Comparison of ENCODE assay signal across 1 cellular context in genomic region chr5:181160144-181160754, GRCh38.
A peak's percentile ranks its signal among the peaks of the same experiment; 100 is the strongest.
TF ChIP-seq lines count a peak whose summit lies in the region.

No MANE protein-coding gene starts in this region.

TF ChIP-seq in K562, 482 proteins besides CTCF, POLR2A, EP300 and RAD21 (continued from another document and continues in another):
- TF ChIP-seq, protein P1, sequence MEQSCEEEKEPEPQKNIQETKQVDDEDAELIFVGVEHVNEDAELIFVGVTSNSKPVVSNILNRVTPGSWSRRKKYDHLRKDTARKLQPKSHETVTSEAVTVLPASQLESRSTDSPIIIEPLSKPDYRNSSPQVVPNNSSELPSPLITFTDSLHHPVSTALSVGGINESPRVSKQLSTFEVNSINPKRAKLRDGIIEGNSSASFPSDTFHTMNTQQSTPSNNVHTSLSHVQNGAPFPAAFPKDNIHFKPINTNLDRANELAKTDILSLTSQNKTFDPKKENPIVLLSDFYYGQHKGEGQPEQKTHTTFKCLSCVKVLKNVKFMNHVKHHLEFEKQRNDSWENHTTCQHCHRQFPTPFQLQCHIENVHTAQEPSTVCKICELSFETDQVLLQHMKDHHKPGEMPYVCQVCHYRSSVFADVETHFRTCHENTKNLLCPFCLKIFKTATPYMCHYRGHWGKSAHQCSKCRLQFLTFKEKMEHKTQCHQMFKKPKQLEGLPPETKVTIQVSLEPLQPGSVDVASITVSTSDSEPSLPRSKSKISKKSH (CRISPR knock-in tag; IDR thresholded peaks at IDR 0.05): no peak
- TF ChIP-seq JUNB (CRISPR knock-in tag; conservative IDR thresholded peaks at IDR 0.05) (no peak), FOXJ2 (tag; IDR thresholded peaks at IDR 0.05) (no peak), PHF20 (IDR thresholded peaks at IDR 0.05; ENCODE audit: partially characterized antibody) (no peak), NFIX (CRISPR knock-in tag; IDR thresholded peaks at IDR 0.05; ENCODE audit: low read depth) (no peak), RHOXF2B (CRISPR knock-in tag; conservative IDR thresholded peaks at IDR 0.05) (no peak), ETV6 (IDR thresholded peaks at IDR 0.05; ENCODE audit: borderline replicate concordance in 1 of 2, low read depth in 2 of 2, low read length in 1 of 2) (no peak), ETV6 (CRISPR knock-in tag; IDR thresholded peaks at IDR 0.05; ENCODE audit: borderline replicate concordance) (no peak), ZFP36 (IDR thresholded peaks at IDR 0.05; ENCODE audit: low read depth, low read length, partially characterized antibody) (no peak), HOMEZ (CRISPR knock-in tag; IDR thresholded peaks at IDR 0.05) (no peak), BRD9 (IDR thresholded peaks at IDR 0.05; ENCODE audit: low read depth, partially characterized antibody) (peak; percentile 60), JUND (IDR thresholded peaks at IDR 0.05; ENCODE audit: borderline replicate concordance, low read depth, low read length) (peak; percentile 55; the same call in 1 of the 2 replicates), JUND (tag; IDR thresholded peaks at IDR 0.05; ENCODE audit: borderline replicate concordance, low read depth, low read length) (no peak; the same call in 2 of the 3 replicates), ZNF764 (CRISPR knock-in tag; IDR thresholded peaks at IDR 0.05; ENCODE audit: low read depth) (no peak), KLF1 (tag; IDR thresholded peaks at IDR 0.05) (no peak), PBX2 (CRISPR knock-in tag; IDR thresholded peaks at IDR 0.05; ENCODE audit: low read depth) (no peak), PBX2 (tag; conservative IDR thresholded peaks at IDR 0.05; ENCODE audit: low read depth) (no peak), CEBPB (tag; IDR thresholded peaks at IDR 0.05) (no peak), U2AF1 (optimal IDR thresholded peaks at IDR 0.05; ENCODE audit: low read depth, low read length) (no peak), DLX4 (CRISPR knock-in tag; IDR thresholded peaks at IDR 0.05) (no peak), GMEB1 (CRISPR knock-in tag; IDR thresholded peaks at IDR 0.05) (no peak), PHF21A (IDR thresholded peaks at IDR 0.05; ENCODE audit: borderline replicate concordance, low read depth) (no peak), CGGBP1 (CRISPR knock-in tag; IDR thresholded peaks at IDR 0.05) (no peak), SREBF2 (CRISPR knock-in tag; IDR thresholded peaks at IDR 0.05) (no peak), GTF3C2 (IDR thresholded peaks at IDR 0.05; ENCODE audit: borderline replicate concordance, extremely low read depth, insufficient read length) (no peak), ARNT (IDR thresholded peaks at IDR 0.05) (no peak), ZNF41 (CRISPR knock-in tag; conservative IDR thresholded peaks at IDR 0.05) (no peak), ZNF174 (CRISPR knock-in tag; IDR thresholded peaks at IDR 0.05) (no peak), HCFC1 (IDR thresholded peaks at IDR 0.05; ENCODE audit: low read depth, low read length) (no peak), ZNF239 (CRISPR knock-in tag; IDR thresholded peaks at IDR 0.05) (no peak), POLR2G (IDR thresholded peaks at IDR 0.05; ENCODE audit: low read depth, low read length) (peak; percentile 74), HNRNPUL1 (IDR thresholded peaks at IDR 0.05; ENCODE audit: low read length) (no peak), KDM1A (IDR thresholded peaks at IDR 0.05) (no peak), POU5F1 (IDR thresholded peaks at IDR 0.05; ENCODE audit: borderline replicate concordance, low read depth, low read length, partially characterized antibody) (no peak), SAFB2 (IDR thresholded peaks at IDR 0.05; ENCODE audit: borderline replicate concordance, low read depth, low read length, severe bottlenecking) (no peak), NFXL1 (CRISPR knock-in tag; IDR thresholded peaks at IDR 0.05) (no peak), ZNF316 (IDR thresholded peaks at IDR 0.05) (no peak)
- TF ChIP-seq, protein P2, sequence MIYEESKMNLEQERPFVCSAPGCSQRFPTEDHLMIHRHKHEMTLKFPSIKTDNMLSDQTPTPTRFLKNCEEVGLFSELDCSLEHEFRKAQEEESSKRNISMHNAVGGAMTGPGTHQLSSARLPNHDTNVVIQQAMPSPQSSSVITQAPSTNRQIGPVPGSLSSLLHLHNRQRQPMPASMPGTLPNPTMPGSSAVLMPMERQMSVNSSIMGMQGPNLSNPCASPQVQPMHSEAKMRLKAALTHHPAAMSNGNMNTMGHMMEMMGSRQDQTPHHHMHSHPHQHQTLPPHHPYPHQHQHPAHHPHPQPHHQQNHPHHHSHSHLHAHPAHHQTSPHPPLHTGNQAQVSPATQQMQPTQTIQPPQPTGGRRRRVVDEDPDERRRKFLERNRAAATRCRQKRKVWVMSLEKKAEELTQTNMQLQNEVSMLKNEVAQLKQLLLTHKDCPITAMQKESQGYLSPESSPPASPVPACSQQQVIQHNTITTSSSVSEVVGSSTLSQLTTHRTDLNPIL (CRISPR knock-in tag; IDR thresholded peaks at IDR 0.05): 0 out of 2 replicates have a peak, but pooled peaks have one; percentile 46
- TF ChIP-seq, protein P3, sequence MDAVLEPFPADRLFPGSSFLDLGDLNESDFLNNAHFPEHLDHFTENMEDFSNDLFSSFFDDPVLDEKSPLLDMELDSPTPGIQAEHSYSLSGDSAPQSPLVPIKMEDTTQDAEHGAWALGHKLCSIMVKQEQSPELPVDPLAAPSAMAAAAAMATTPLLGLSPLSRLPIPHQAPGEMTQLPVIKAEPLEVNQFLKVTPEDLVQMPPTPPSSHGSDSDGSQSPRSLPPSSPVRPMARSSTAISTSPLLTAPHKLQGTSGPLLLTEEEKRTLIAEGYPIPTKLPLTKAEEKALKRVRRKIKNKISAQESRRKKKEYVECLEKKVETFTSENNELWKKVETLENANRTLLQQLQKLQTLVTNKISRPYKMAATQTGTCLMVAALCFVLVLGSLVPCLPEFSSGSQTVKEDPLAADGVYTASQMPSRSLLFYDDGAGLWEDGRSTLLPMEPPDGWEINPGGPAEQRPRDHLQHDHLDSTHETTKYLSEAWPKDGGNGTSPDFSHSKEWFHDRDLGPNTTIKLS (IDR thresholded peaks at IDR 0.05; ENCODE audit: borderline replicate concordance, low read depth): no peak
- TF ChIP-seq, protein P4, sequence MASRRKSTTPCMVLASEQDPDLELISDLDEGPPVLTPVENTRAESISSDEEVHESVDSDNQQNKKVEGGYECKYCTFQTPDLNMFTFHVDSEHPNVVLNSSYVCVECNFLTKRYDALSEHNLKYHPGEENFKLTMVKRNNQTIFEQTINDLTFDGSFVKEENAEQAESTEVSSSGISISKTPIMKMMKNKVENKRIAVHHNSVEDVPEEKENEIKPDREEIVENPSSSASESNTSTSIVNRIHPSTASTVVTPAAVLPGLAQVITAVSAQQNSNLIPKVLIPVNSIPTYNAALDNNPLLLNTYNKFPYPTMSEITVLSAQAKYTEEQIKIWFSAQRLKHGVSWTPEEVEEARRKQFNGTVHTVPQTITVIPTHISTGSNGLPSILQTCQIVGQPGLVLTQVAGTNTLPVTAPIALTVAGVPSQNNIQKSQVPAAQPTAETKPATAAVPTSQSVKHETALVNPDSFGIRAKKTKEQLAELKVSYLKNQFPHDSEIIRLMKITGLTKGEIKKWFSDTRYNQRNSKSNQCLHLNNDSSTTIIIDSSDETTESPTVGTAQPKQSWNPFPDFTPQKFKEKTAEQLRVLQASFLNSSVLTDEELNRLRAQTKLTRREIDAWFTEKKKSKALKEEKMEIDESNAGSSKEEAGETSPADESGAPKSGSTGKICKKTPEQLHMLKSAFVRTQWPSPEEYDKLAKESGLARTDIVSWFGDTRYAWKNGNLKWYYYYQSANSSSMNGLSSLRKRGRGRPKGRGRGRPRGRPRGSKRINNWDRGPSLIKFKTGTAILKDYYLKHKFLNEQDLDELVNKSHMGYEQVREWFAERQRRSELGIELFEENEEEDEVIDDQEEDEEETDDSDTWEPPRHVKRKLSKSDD (conservative IDR thresholded peaks at IDR 0.05; ENCODE audit: low read length): no peak
- TF ChIP-seq, protein P5, sequence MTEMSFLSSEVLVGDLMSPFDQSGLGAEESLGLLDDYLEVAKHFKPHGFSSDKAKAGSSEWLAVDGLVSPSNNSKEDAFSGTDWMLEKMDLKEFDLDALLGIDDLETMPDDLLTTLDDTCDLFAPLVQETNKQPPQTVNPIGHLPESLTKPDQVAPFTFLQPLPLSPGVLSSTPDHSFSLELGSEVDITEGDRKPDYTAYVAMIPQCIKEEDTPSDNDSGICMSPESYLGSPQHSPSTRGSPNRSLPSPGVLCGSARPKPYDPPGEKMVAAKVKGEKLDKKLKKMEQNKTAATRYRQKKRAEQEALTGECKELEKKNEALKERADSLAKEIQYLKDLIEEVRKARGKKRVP (CRISPR knock-in tag; IDR thresholded peaks at IDR 0.05): no peak
